In genomic region chr14:76456200-76456599, GRCh38 we compare ENCODE assay signal across 8 cellular contexts.
DNase-seq lines count a peak whose midpoint lies in the region; ATAC-seq lines count a peak whose summit lies in the region.

No MANE protein-coding gene starts in this region.

- CTCF ChIA-PET in activated CD8-positive, alpha-beta memory T cell treated with anti-CD3 and anti-CD28 coated beads, Interleukin-2, amount 10 ng/mL, durations not matched to agents 7 days and 5 days (lab: Charles Lee), result interaction anchor here (1.1 to 1.7 kb wide), 4 partner anchors 10 to 190 kb away, joined by 3 to 6 read pairs (median 4); no protein-coding TSS in a partner anchor

- H3K79me2 ChIP-seq in Karpas-422 (ENCODE audit: low read length), result no peaks in the 10 kb centered on the region

- DNase-seq in activated CD8-positive, alpha-beta memory T cell treated with anti-CD3 and anti-CD28 coated beads, Interleukin-2, amount 10 ng/mL, durations not matched to agents 7 days and 5 days, result peak; percentile 50
- DNase-seq in activated CD8-positive, alpha-beta memory T cell treated with anti-CD3 and anti-CD28 coated beads, Interleukin-2, amount 50 U/mL, for 4 hours, result no peak
- DNase-seq in Karpas-422, result peak; percentile 88
- peak; percentile 48 for DNase-seq in SW480 (ENCODE audit: low spot score)
- peak; percentile 14 for DNase-seq in glomerular endothelial cell (ENCODE audit: extremely low read depth, low read depth, low spot score)
- DNase-seq in stimulated activated CD4-positive, alpha-beta T cell treated with anti-CD3 and anti-CD28 coated beads, Interleukin-4, amount 100 ng/mL, for 1 hour, result peak; percentile 3
- DNase-seq in NCI-H1048 (lab: John Stamatoyannopoulos, UW), result no peak

- no peaks in the 10 kb centered on the region for H3K4me1 ChIP-seq in Karpas-422 (ENCODE audit: low read length)

- H3K4me3 Mint-ChIP-seq in activated CD8-positive, alpha-beta memory T cell treated with anti-CD3 and anti-CD28 coated beads, Interleukin-2, amount 10 ng/mL, durations not matched to agents 7 days and 5 days, result no peak overlapping the region

- H3K9ac ChIP-seq in Karpas-422 (ENCODE audit: low read length), result no peak overlapping the region

- no peak overlapping the region for H2AFZ ChIP-seq in Karpas-422 (ENCODE audit: low read length)

- H3K36me3 Mint-ChIP-seq in activated CD8-positive, alpha-beta memory T cell treated with anti-CD3 and anti-CD28 coated beads, Interleukin-2, amount 10 ng/mL, durations not matched to agents 7 days and 5 days, result no peaks in the 10 kb centered on the region

- no peak overlapping the region for H3K27ac Mint-ChIP-seq in activated CD8-positive, alpha-beta memory T cell treated with anti-CD3 and anti-CD28 coated beads, Interleukin-2, amount 10 ng/mL, durations not matched to agents 7 days and 5 days

- H3K27me3 Mint-ChIP-seq in activated CD8-positive, alpha-beta memory T cell treated with anti-CD3 and anti-CD28 coated beads, Interleukin-2, amount 10 ng/mL, durations not matched to agents 7 days and 5 days, result peaks cover 7% of the 10 kb centered on the region

- H4K20me1 ChIP-seq in Karpas-422 (ENCODE audit: insufficient read depth, low read depth, low read length), result no peaks in the 10 kb centered on the region

- no peaks in the 10 kb centered on the region for H3K9me3 Mint-ChIP-seq in activated CD8-positive, alpha-beta memory T cell treated with anti-CD3 and anti-CD28 coated beads, Interleukin-2, amount 10 ng/mL, durations not matched to agents 7 days and 5 days (ENCODE audit: low read depth)

- H3K9me3 ChIP-seq in Karpas-422 (ENCODE audit: low read length), result no peaks in the 10 kb centered on the region

- no peaks in the 10 kb centered on the region for H3K4me1 Mint-ChIP-seq in activated CD8-positive, alpha-beta memory T cell treated with anti-CD3 and anti-CD28 coated beads, Interleukin-2, amount 10 ng/mL, durations not matched to agents 7 days and 5 days

- no peak overlapping the region for H3K4me3 ChIP-seq in Karpas-422 (ENCODE audit: low read length)

- H3K9me2 ChIP-seq in Karpas-422 (replicated peaks; ENCODE audit: insufficient read depth, low read length), result no peaks in the 10 kb centered on the region

- no peak for ATAC-seq in activated CD8-positive, alpha-beta memory T cell treated with anti-CD3 and anti-CD28 coated beads, Interleukin-2, amount 10 ng/mL, durations not matched to agents 7 days and 5 days
- no peak for ATAC-seq in HG02885 (IDR thresholded peaks at IDR 0.05; ENCODE audit: poor library complexity, unreplicated experiment)

- no peak overlapping the region for H3K4me2 ChIP-seq in Karpas-422 (ENCODE audit: low read depth, low read length, poor library complexity, severe bottlenecking)

- H3K27ac ChIP-seq in Karpas-422 (ENCODE audit: low read length), result no peak overlapping the region

- H3K36me3 ChIP-seq in Karpas-422 (ENCODE audit: insufficient read depth, low read length), result no peaks in the 10 kb centered on the region

- no peaks in the 10 kb centered on the region for H3K27me3 ChIP-seq in Karpas-422 (ENCODE audit: low read length)

Comparison
In these comparisons a context has a peak if more than half of its experiments do, and no peak if none do; other contexts are left out.
1. DNase-seq: peak in activated CD8-positive, alpha-beta memory T cell treated with anti-CD3 and anti-CD28 coated beads, Interleukin-2, amount 10 ng/mL, durations not matched to agents 7 days and 5 days (single experiment), Karpas-422 (single experiment), SW480 (single experiment), glomerular endothelial cell (single experiment) and stimulated activated CD4-positive, alpha-beta T cell treated with anti-CD3 and anti-CD28 coated beads, Interleukin-4, amount 100 ng/mL, for 1 hour (single experiment); none in activated CD8-positive, alpha-beta memory T cell treated with anti-CD3 and anti-CD28 coated beads, Interleukin-2, amount 50 U/mL, for 4 hours (single experiment) and NCI-H1048 (single experiment).